In genomic region chr14:37594916-37595808, GRCh38 we compare ENCODE assay signal across 9 cellular contexts. TPM values are rescaled to one million over a fixed set of nuclear protein-coding genes. Genes with fewer than 3 reads are reported as not detected.
DNase-seq lines count a peak whose midpoint lies in the region; ATAC-seq and TF ChIP-seq lines count a peak whose summit lies in the region.
"Had no signal": no experiment of that assay in that cellular context is flagged by ENCODE, and none has a peak within 500 bp of the region (broad histone marks: within the 10 kb centered on the region; RNA-seq: fewer than 3 reads in every experiment).

Gene FOXA1, minus strand, starts transcription at chr14:37595249. Its CDS starts 277 bp downstream, at chr14:37594972.
Gene TTC6, plus strand, starts transcription at chr14:37595629. Its CDS starts 26,436 bp downstream, at chr14:37622065.

- peaks cover 14% of the 10 kb centered on the region for H3K9me3 Mint-ChIP-seq in activated CD8-positive, alpha-beta T cell treated with anti-CD3 and anti-CD28 coated beads, Interleukin-2, amount 10 ng/mL, durations not matched to agents 7 days and 5 days (ENCODE audit: insufficient read depth)

- no peaks in the 10 kb centered on the region for H3K36me3 ChIP-seq in sigmoid colon

- no peak for TF ChIP-seq CTCF in sigmoid colon (IDR thresholded peaks at IDR 0.05)

- peaks cover 0 to 57% (median 47%) of the 10 kb centered on the region in 4 donors for H3K4me1 ChIP-seq in sigmoid colon

- POLR2A ChIA-PET in activated CD8-positive, alpha-beta T cell treated with anti-CD3 and anti-CD28 coated beads, Interleukin-2, amount 10 ng/mL, durations not matched to agents 7 days and 5 days (lab: Charles Lee), result no interaction called here

- peak; percentile 55 for ATAC-seq in activated CD8-positive, alpha-beta T cell treated with anti-CD3 and anti-CD28 coated beads, Interleukin-2, amount 10 ng/mL, durations not matched to agents 7 days and 5 days
- ATAC-seq in left ventricle myocardium superior, result peak; percentile 22
- ATAC-seq in HG02938 (IDR thresholded peaks at IDR 0.05; ENCODE audit: unreplicated experiment), result no peak
- ATAC-seq in GM18868 (IDR thresholded peaks at IDR 0.05; ENCODE audit: unreplicated experiment), result no peak

- peak within 1 kb of the TSS in 1 of 4 donors; percentile 23 for H3K27ac ChIP-seq in sigmoid colon

- H3K27me3 ChIP-seq in sigmoid colon, result peaks cover 84 to 98% (median 97%) of the 10 kb centered on the region in 3 donors

- peak within 1 kb of the TSS in 3 of 4 donors; percentile 34 to 40 (median 37) for H3K4me3 ChIP-seq in sigmoid colon

- peak within 1 kb of the TSS; percentile 60 for H3K27ac Mint-ChIP-seq in activated CD8-positive, alpha-beta T cell treated with anti-CD3 and anti-CD28 coated beads, Interleukin-2, amount 10 ng/mL, durations not matched to agents 7 days and 5 days

- WGBS in sigmoid colon, 2 donors, result 1 to 2% methylated on average over 93 of the region's 93 CpGs

- TF ChIP-seq POLR2A in sigmoid colon (IDR thresholded peaks at IDR 0.05), result no peak

- intact Hi-C loops in left ventricle myocardium superior (cut with micrococcal nuclease), result no loop called here
- intact Hi-C loops in sigmoid colon (cut with DNase I), result no loop called here

- H3K9me3 ChIP-seq in sigmoid colon, result no peaks in the 10 kb centered on the region

- H3K27me3 Mint-ChIP-seq in activated CD8-positive, alpha-beta T cell treated with anti-CD3 and anti-CD28 coated beads, Interleukin-2, amount 10 ng/mL, durations not matched to agents 7 days and 5 days (ENCODE audit: low read depth), result peaks cover 66% of the 10 kb centered on the region

- peak within 1 kb of the TSS; percentile 54 for H3K4me3 Mint-ChIP-seq in activated CD8-positive, alpha-beta T cell treated with anti-CD3 and anti-CD28 coated beads, Interleukin-2, amount 10 ng/mL, durations not matched to agents 7 days and 5 days

- H3K4me1 Mint-ChIP-seq in activated CD8-positive, alpha-beta T cell treated with anti-CD3 and anti-CD28 coated beads, Interleukin-2, amount 10 ng/mL, durations not matched to agents 7 days and 5 days (ENCODE audit: low read depth), result peaks cover 23% of the 10 kb centered on the region

- no peak for TF ChIP-seq EP300 in sigmoid colon (IDR thresholded peaks at IDR 0.05)

- peak; percentile 51 for DNase-seq in activated CD8-positive, alpha-beta memory T cell treated with anti-CD3 and anti-CD28 coated beads, Interleukin-2, amount 50 U/mL, for 48 hours
- no peak for DNase-seq in activated CD8-positive, alpha-beta memory T cell treated with anti-CD3 and anti-CD28 coated beads, Interleukin-2, amount 50 U/mL, for 4 hours
- DNase-seq in NCI-H2081 treated with DMSO at 0.1 percent for 48 hours (lab: John Stamatoyannopoulos, UW) (peak; percentile 70), left ventricle myocardium superior (no peak), sigmoid colon (no peak)
- DNase-seq in activated CD8-positive, alpha-beta T cell treated with anti-CD3 and anti-CD28 coated beads, Interleukin-2, amount 10 ng/mL, durations not matched to agents 7 days and 5 days, result no peak

- CTCF ChIA-PET in activated CD8-positive, alpha-beta T cell treated with anti-CD3 and anti-CD28 coated beads, Interleukin-2, amount 10 ng/mL, durations not matched to agents 7 days and 5 days (lab: Charles Lee), result no interaction called here

- peaks cover 24% of the 10 kb centered on the region for H3K36me3 Mint-ChIP-seq in activated CD8-positive, alpha-beta T cell treated with anti-CD3 and anti-CD28 coated beads, Interleukin-2, amount 10 ng/mL, durations not matched to agents 7 days and 5 days (ENCODE audit: low read depth)

RNA-seq across cellular contexts. Expression of gene FOXA1, which starts in this region (rescaled TPM):
- not detected for total RNA-seq in activated CD8-positive, alpha-beta T cell treated with anti-CD3 and anti-CD28 coated beads, Interleukin-2, amount 10 ng/mL, durations not matched to agents 7 days and 5 days
- total RNA-seq in left ventricle myocardium superior (not detected), sigmoid colon (not detected)
- polyA plus RNA-seq in sigmoid colon, result 10 to 100 TPM; 14.4 to 19.4 (median 18.3) TPM
- total RNA-seq: temporal lobe had no signal

RNA-seq across cellular contexts. Expression of gene TTC6, which starts in this region (rescaled TPM):
- not detected for total RNA-seq in activated CD8-positive, alpha-beta T cell treated with anti-CD3 and anti-CD28 coated beads, Interleukin-2, amount 10 ng/mL, durations not matched to agents 7 days and 5 days
- not detected for total RNA-seq in left ventricle myocardium superior
- not detected for total RNA-seq in sigmoid colon
- polyA plus RNA-seq in sigmoid colon, result 1 to 10 TPM in 1 of 3 donors, under 1 TPM in 1, not detected in 1; 0.23 to 1.1 TPM

Comparison
In these comparisons a context has a peak if more than half of its experiments do, and no peak if none do; other contexts are left out.
1. DNase-seq: peak in activated CD8-positive, alpha-beta memory T cell treated with anti-CD3 and anti-CD28 coated beads, Interleukin-2, amount 50 U/mL, for 48 hours (single experiment) and NCI-H2081 treated with DMSO at 0.1 percent for 48 hours (single experiment); none in activated CD8-positive, alpha-beta memory T cell treated with anti-CD3 and anti-CD28 coated beads, Interleukin-2, amount 50 U/mL, for 4 hours (single experiment), activated CD8-positive, alpha-beta T cell treated with anti-CD3 and anti-CD28 coated beads, Interleukin-2, amount 10 ng/mL, durations not matched to agents 7 days and 5 days (single experiment), left ventricle myocardium superior (single experiment) and sigmoid colon (single experiment).
2. Peak in ATAC-seq in activated CD8-positive, alpha-beta T cell treated with anti-CD3 and anti-CD28 coated beads, Interleukin-2, amount 10 ng/mL, durations not matched to agents 7 days and 5 days; RNA of the genes that start here not detected or under 1 TPM.
3. Peak in ATAC-seq in left ventricle myocardium superior; RNA of the genes that start here not detected or under 1 TPM.